Comparison of ENCODE assay signal across 1 cellular context in genomic region chr2:62406573-62407043, GRCh38.
TF ChIP-seq lines count a peak whose summit lies in the region.

No MANE protein-coding gene starts in this region.

TF ChIP-seq in HepG2, 621 proteins besides CTCF, POLR2A, EP300 and RAD21 (continued from another document):
- TF ChIP-seq, protein P1, sequence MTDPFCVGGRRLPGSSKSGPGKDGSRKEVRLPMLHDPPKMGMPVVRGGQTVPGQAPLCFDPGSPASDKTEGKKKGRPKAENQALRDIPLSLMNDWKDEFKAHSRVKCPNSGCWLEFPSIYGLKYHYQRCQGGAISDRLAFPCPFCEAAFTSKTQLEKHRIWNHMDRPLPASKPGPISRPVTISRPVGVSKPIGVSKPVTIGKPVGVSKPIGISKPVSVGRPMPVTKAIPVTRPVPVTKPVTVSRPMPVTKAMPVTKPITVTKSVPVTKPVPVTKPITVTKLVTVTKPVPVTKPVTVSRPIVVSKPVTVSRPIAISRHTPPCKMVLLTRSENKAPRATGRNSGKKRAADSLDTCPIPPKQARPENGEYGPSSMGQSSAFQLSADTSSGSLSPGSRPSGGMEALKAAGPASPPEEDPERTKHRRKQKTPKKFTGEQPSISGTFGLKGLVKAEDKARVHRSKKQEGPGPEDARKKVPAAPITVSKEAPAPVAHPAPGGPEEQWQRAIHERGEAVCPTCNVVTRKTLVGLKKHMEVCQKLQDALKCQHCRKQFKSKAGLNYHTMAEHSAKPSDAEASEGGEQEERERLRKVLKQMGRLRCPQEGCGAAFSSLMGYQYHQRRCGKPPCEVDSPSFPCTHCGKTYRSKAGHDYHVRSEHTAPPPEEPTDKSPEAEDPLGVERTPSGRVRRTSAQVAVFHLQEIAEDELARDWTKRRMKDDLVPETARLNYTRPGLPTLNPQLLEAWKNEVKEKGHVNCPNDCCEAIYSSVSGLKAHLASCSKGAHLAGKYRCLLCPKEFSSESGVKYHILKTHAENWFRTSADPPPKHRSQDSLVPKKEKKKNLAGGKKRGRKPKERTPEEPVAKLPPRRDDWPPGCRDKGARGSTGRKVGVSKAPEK (CRISPR knock-in tag; IDR thresholded peaks at IDR 0.05; ENCODE audit: borderline replicate concordance): no peak
- TF ChIP-seq ARNTL (CRISPR knock-in tag; IDR thresholded peaks at IDR 0.05): no peak
- TF ChIP-seq NCOR1 (IDR thresholded peaks at IDR 0.05; ENCODE audit: borderline replicate concordance, low read length): no peak
- TF ChIP-seq EZH2 (conservative IDR thresholded peaks at IDR 0.05; ENCODE audit: low read depth, low read length): no peak
- TF ChIP-seq ZNF234 (CRISPR knock-in tag; conservative IDR thresholded peaks at IDR 0.05): no peak
- TF ChIP-seq RXRB (CRISPR knock-in tag; IDR thresholded peaks at IDR 0.05; ENCODE audit: borderline replicate concordance): peak; percentile 27; the same call in 1 of the 2 replicates
- TF ChIP-seq SALL1 (CRISPR knock-in tag; IDR thresholded peaks at IDR 0.05): peak; percentile 25; the same call in 1 of the 2 replicates
- TF ChIP-seq ZNF674 (CRISPR knock-in tag; IDR thresholded peaks at IDR 0.05; ENCODE audit: low read depth): no peak
- TF ChIP-seq ZSCAN22 (CRISPR knock-in tag; IDR thresholded peaks at IDR 0.05): no peak
- TF ChIP-seq ZNF775 (CRISPR knock-in tag; IDR thresholded peaks at IDR 0.05; ENCODE audit: borderline replicate concordance): no peak
- no peak for TF ChIP-seq FOXP1 (IDR thresholded peaks at IDR 0.05)
- no peak for TF ChIP-seq FOXP1 (CRISPR knock-in tag; IDR thresholded peaks at IDR 0.05)
- TF ChIP-seq ZNF670 (CRISPR knock-in tag; IDR thresholded peaks at IDR 0.05; ENCODE audit: borderline replicate concordance): no peak
- TF ChIP-seq SNAPC2 (CRISPR knock-in tag; IDR thresholded peaks at IDR 0.05): no peak
TF ChIP-seq in HepG2: peak in this region for 16.
